ENCODE assay signal across 25 cellular contexts in genomic region chr1:246549665-246550064, GRCh38.
"Had no signal": no experiment of that assay in that cellular context is flagged by ENCODE, and none has a peak within 500 bp of the region (broad histone marks: within the 10 kb centered on the region; RNA-seq: fewer than 3 reads in every experiment).

No MANE protein-coding gene starts in this region.

- H2AFZ ChIP-seq: hepatocyte had no signal

- H3K79me2 ChIP-seq: hepatocyte had no signal

- FAIRE-seq: endometrium, frontal cortex, kidney had no signal

- H3K4me1 ChIP-seq: colonic mucosa, foreskin keratinocyte, gastroesophageal sphincter, heart left ventricle, left lung, lower lobe of right lung had no signal

- DNase-seq: cerebellar nuclear complex; colonic mucosa; cortex of kidney; effector CD8-positive, alpha-beta T cell; effector memory CD8-positive, alpha-beta T cell; endodermal cell; erythroblast; foreskin keratinocyte; heart left ventricle; hypothalamus; immature natural killer cell; islet precursor cell; kidney; kidney glomerular epithelial cell; left colon; left lung; lower lobe of right lung; mesendoderm; midbrain had no signal

- H3K27me3 ChIP-seq: colonic mucosa, foreskin keratinocyte, gastroesophageal sphincter, heart left ventricle, hepatocyte, left lung had no signal

- ATAC-seq: effector memory CD8-positive, alpha-beta T cell; esophagus mucosa; foreskin keratinocyte; gastroesophageal sphincter; heart left ventricle; left colon; left lung had no signal

- H3K4me3 ChIP-seq: colonic mucosa, gastroesophageal sphincter, heart left ventricle, hepatocyte, left lung, lower lobe of right lung had no signal

- H3K27ac ChIP-seq: colonic mucosa, epithelial cell of prostate, foreskin keratinocyte, gastroesophageal sphincter, heart left ventricle, hepatocyte, left lung, lower lobe of right lung had no signal

- H3K4me2 ChIP-seq: hepatocyte had no signal

- H3K36me3 ChIP-seq: colonic mucosa had no signal

- H3K9me3 ChIP-seq: colonic mucosa, gastroesophageal sphincter, heart left ventricle, left lung, lower lobe of right lung had no signal
